ENCODE assay signal across 14 cellular contexts in the genomic region with DNA sequence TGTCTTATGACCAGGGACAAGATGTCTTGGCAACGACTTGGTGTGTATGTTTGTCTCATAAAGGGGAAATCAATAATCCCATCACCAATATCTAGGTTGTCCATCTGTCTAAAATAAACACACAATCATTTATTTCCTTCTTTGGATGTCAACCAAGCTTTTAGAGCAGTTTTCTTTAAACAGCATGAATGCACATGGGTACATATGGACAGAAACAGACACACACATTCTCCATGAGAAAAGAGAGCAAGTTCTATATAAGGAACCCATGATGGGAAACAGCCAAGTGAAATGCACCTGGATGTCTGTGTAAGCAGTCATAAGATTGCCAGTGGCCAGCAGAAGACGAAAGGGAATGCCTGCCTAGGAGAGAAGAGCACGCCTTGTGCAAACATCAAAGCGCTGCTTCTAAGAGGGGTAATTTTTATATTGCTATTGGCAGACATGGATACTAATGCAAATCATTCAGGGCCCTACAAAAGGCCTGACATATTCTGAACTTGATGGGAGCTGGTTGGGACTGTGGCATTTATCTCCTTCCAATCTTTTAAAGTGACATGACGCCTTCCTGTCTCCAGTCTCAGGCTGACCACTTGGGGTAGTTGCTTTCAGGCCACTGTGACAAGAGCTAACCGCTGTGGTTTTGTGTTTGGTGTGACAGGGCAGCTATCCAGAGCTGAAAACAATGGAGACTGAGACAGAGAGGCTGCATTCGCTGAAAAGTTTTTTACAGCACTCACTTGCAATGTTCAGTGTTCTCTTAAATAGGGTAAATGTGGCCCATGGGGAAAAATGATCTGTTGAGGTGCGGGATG.
DNase-seq lines count a peak whose midpoint lies in the region; FAIRE-seq and TF ChIP-seq lines count a peak whose summit lies in the region.
"Had no signal": no experiment of that assay in that cellular context is flagged by ENCODE, and none has a peak within 500 bp of the region (broad histone marks: within the 10 kb centered on the region; RNA-seq: fewer than 3 reads in every experiment).

No MANE protein-coding gene starts in this region.

- no peaks in the 10 kb centered on the region for H3K36me3 ChIP-seq in testis (ENCODE audit: low read depth, missing control alignments)
- H3K36me3 ChIP-seq: uterus had no signal

- TF ChIP-seq POLR2A in testis (IDR thresholded peaks at IDR 0.05), result no peak

- TF ChIP-seq CTCF in C4-2B (conservative IDR thresholded peaks at IDR 0.05), result no peak
- no peak for TF ChIP-seq CTCF in testis (IDR thresholded peaks at IDR 0.05)

- 90 to 93% methylated on average over 8 of the region's 8 CpGs for WGBS in testis, 2 donors

- H3K4me3 ChIP-seq in testis, result no peak overlapping the region
- H3K4me3 ChIP-seq: uterus had no signal

- FAIRE-seq in RCC 7860 (lab: Jason Lieb, UNC), result no peak
- FAIRE-seq: islet of Langerhans had no signal

- H3K9me3 ChIP-seq in testis, result no peaks in the 10 kb centered on the region
- H3K9me3 ChIP-seq: uterus had no signal

- no peaks in the 10 kb centered on the region for H3K27me3 ChIP-seq in testis
- H3K27me3 ChIP-seq: uterus had no signal

- H3K27ac ChIP-seq in C4-2B (peak overlapping the region; percentile 60; the same call in 1 of the 2 replicates), testis (no peak overlapping the region)
- H3K27ac ChIP-seq: uterus had no signal

- DNase-seq in NCI-H146 treated with DMSO at 0.1 percent for 48 hours (lab: John Stamatoyannopoulos, UW; ENCODE audit: unreplicated experiment), result peak; percentile 67
- peak; percentile 59 for DNase-seq in astrocyte of the hippocampus (ENCODE audit: low read depth, low spot score)
- DNase-seq in mucosa of gallbladder (ENCODE audit: low spot score), result peak; percentile 40
- no peak for DNase-seq in testis
- DNase-seq in RCC 7860 (ENCODE audit: low spot score), result no peak
- no peak for DNase-seq in activated CD4-positive, alpha-beta T cell treated with anti-CD3 and anti-CD28 coated beads for 1 hour
- no peak for DNase-seq in cortex of kidney (lab: John Stamatoyannopoulos, UW)
- DNase-seq: activated CD4-positive, alpha-beta memory T cell treated with anti-CD3 and anti-CD28 coated beads, Interleukin-2, amount 10 ng/mL, durations not matched to agents 7 days and 5 days; GF-D8; naive B cell; stimulated activated CD4-positive, alpha-beta T cell treated with anti-CD3 and anti-CD28 coated beads, Interleukin-12 subunit alpha, Interleukin-12 subunit beta, amount 100 ng/mL, for 4 hours; uterus had no signal

- no peaks in the 10 kb centered on the region for H3K4me1 ChIP-seq in testis
- H3K4me1 ChIP-seq: uterus had no signal

- intact Hi-C loops in testis (cut with DNase I; ENCODE audit: low total_unique reads), result no loop called here

Comparison
In these comparisons a context has a peak if more than half of its experiments do, and no peak if none do; other contexts are left out.
1. DNase-seq: peak in NCI-H146 treated with DMSO at 0.1 percent for 48 hours (single experiment), astrocyte of the hippocampus (single experiment) and mucosa of gallbladder (single experiment); none in testis (single experiment), RCC 7860 (single experiment), activated CD4-positive, alpha-beta T cell treated with anti-CD3 and anti-CD28 coated beads for 1 hour (single experiment) and cortex of kidney (single experiment).